21 cellular contexts compared by ENCODE assay signal in the genomic region with DNA sequence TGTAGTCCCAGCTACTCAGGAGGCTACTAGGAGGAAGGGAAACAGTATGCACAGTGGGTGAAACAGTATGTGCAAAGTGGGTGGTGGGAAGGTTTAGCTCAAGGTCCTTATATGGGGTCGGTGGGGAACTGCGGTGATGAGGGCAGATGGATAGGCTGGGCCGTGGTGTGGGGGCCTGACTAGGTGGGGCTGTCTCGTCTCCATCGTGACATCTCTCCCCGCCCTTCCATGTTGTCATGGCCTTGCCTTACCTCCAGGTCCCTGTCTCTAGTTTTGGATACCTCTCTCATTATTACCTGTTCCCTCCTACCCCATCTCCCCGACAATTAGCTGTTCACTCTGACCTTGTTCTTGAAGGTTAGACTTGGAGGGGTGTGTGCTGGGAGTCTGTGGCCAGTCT. TPM values are rescaled to one million over a fixed set of nuclear protein-coding genes. Genes with fewer than 3 reads are reported as not detected.
A peak's percentile ranks its signal among the peaks of the same experiment; 100 is the strongest.
DNase-seq lines count a peak whose midpoint lies in the region; ATAC-seq and TF ChIP-seq lines count a peak whose summit lies in the region.
"Had no signal": no experiment of that assay in that cellular context is flagged by ENCODE, and none has a peak within 500 bp of the region (broad histone marks: within the 10 kb centered on the region; RNA-seq: fewer than 3 reads in every experiment).

No MANE protein-coding gene starts in this region.

- no peak overlapping the region for H2AK5ac ChIP-seq in trophoblast cell (ENCODE audit: low read length)

- no peak for DNase-seq in activated naive CD4-positive, alpha-beta T cell treated with anti-CD3 and anti-CD28 coated beads, Interleukin-2, amount 50 U/mL, for 16 hours
- DNase-seq in CD14-positive monocyte (ENCODE audit: low spot score) (no peak), right atrium auricular region (ENCODE audit: low spot score) (no peak), spleen (peak; percentile 44), DMS53 (lab: John Stamatoyannopoulos, UW) (no peak), trophoblast cell (no peak)
- DNase-seq: AML-193, EL, GF-D8, GOT3, HCEC 1CT, NCI-H1105 treated with DMSO at 0.1 percent for 48 hours, NCI-H2081, NCI-H446, NCI-H526, Peyer's patch had no signal

- H3K23ac ChIP-seq in trophoblast cell (ENCODE audit: low read length): no peak overlapping the region

- no peak overlapping the region for H2BK120ac ChIP-seq in trophoblast cell (ENCODE audit: insufficient read depth, low read length, poor library complexity)

- ATAC-seq in GM21825 (IDR thresholded peaks at IDR 0.05; ENCODE audit: unreplicated experiment): no peak

- no peaks in the 10 kb centered on the region for H3K27me3 Mint-ChIP-seq in activated naive CD4-positive, alpha-beta T cell treated with anti-CD3 and anti-CD28 coated beads, Interleukin-2, amount 50 U/mL, for 24 hours
- H3K27me3 Mint-ChIP-seq in CD14-positive monocyte (ENCODE audit: low read depth in 3 of 3): peaks cover 17 to 34% (median 30%) of the 10 kb centered on the region in 3 donors
- H3K27me3 Mint-ChIP-seq: IgD-negative memory B cell had no signal

- H3K9ac ChIP-seq in trophoblast cell (ENCODE audit: low read length): no peak overlapping the region

- H3K27ac Mint-ChIP-seq in activated naive CD4-positive, alpha-beta T cell treated with anti-CD3 and anti-CD28 coated beads, Interleukin-2, amount 50 U/mL, for 24 hours: peak overlapping the region; percentile 46
- peak overlapping the region; percentile 95 to 98 (median 97) for H3K27ac Mint-ChIP-seq in CD14-positive monocyte

- no peaks in the 10 kb centered on the region for H3K27me3 ChIP-seq in right atrium auricular region
- peaks cover 0 to 8% (median 0%) of the 10 kb centered on the region in 7 donors for H3K27me3 ChIP-seq in spleen (replicated peaks in 1 of 7)
- H3K27me3 ChIP-seq in trophoblast cell (ENCODE audit: insufficient read depth, low read length): no peaks in the 10 kb centered on the region
- H3K27me3 ChIP-seq: Peyer's patch had no signal

- no peak overlapping the region for H2BK12ac ChIP-seq in trophoblast cell (ENCODE audit: low read length)

- H3K4me3 Mint-ChIP-seq in activated naive CD4-positive, alpha-beta T cell treated with anti-CD3 and anti-CD28 coated beads, Interleukin-2, amount 50 U/mL, for 24 hours: no peak overlapping the region
- H3K4me3 Mint-ChIP-seq in CD14-positive monocyte: no peak overlapping the region

- TF ChIP-seq CTCF in CD14-positive monocyte (IDR thresholded peaks at IDR 0.05): no peak
- no peak for TF ChIP-seq CTCF in right atrium auricular region (IDR thresholded peaks at IDR 0.05)
- no peak for TF ChIP-seq CTCF in spleen (IDR thresholded peaks at IDR 0.05 in 8 of 11, conservative IDR thresholded peaks at IDR 0.05 in 3 of 11)

- peaks cover 30% of the 10 kb centered on the region for H3K4me1 Mint-ChIP-seq in activated naive CD4-positive, alpha-beta T cell treated with anti-CD3 and anti-CD28 coated beads, Interleukin-2, amount 50 U/mL, for 24 hours
- peaks cover 57% of the 10 kb centered on the region for H3K4me1 Mint-ChIP-seq in CD14-positive monocyte

- H3K9me3 ChIP-seq in right atrium auricular region (no peaks in the 10 kb centered on the region), spleen (no peaks in the 10 kb centered on the region), trophoblast cell (ENCODE audit: insufficient read depth, low read depth, low read length) (peaks cover 2% of the 10 kb centered on the region)
- H3K9me3 ChIP-seq: Peyer's patch had no signal

- H3K4ac ChIP-seq in trophoblast cell (ENCODE audit: low read depth, low read length): no peak overlapping the region

- H2AFZ ChIP-seq in trophoblast cell (ENCODE audit: insufficient read depth, low read length, poor library complexity): no peak overlapping the region

- H3K79me2 ChIP-seq in trophoblast cell (ENCODE audit: control insufficient read depth, insufficient read depth, low read length, poor library complexity): peaks cover 4% of the 10 kb centered on the region

- no peak overlapping the region for H3K14ac ChIP-seq in trophoblast cell (ENCODE audit: low read length)

- H3K4me3 ChIP-seq in right atrium auricular region (no peak overlapping the region), spleen (no peak overlapping the region), trophoblast cell (ENCODE audit: low read depth, low read length) (no peak overlapping the region)
- H3K4me3 ChIP-seq: Peyer's patch had no signal

- H3K4me1 ChIP-seq in right atrium auricular region: peaks cover 0 to 86% of the 10 kb centered on the region in 2 donors
- H3K4me1 ChIP-seq in spleen: peaks cover 34 to 100% (median 64%) of the 10 kb centered on the region in 6 donors
- H3K4me1 ChIP-seq in trophoblast cell (ENCODE audit: control insufficient read depth in 1 of 2, insufficient read depth in 2 of 2, low read length in 2 of 2): peaks cover 14 to 23% of the 10 kb centered on the region in 2 experiments

- H3K36me3 Mint-ChIP-seq in activated naive CD4-positive, alpha-beta T cell treated with anti-CD3 and anti-CD28 coated beads, Interleukin-2, amount 50 U/mL, for 24 hours: no peaks in the 10 kb centered on the region
- H3K36me3 Mint-ChIP-seq in CD14-positive monocyte: peaks cover 13 to 23% of the 10 kb centered on the region in 2 donors

- no peaks in the 10 kb centered on the region for H3K9me3 Mint-ChIP-seq in activated naive CD4-positive, alpha-beta T cell treated with anti-CD3 and anti-CD28 coated beads, Interleukin-2, amount 50 U/mL, for 24 hours
- peaks cover 0 to 9% (median 3%) of the 10 kb centered on the region in 7 donors for H3K9me3 Mint-ChIP-seq in CD14-positive monocyte
- H3K9me3 Mint-ChIP-seq: IgD-negative memory B cell had no signal

- H2BK5ac ChIP-seq in trophoblast cell (ENCODE audit: low read depth, low read length, poor library complexity): no peak overlapping the region

- H4K91ac ChIP-seq in trophoblast cell (ENCODE audit: low read depth, low read length): no peak overlapping the region

- intact Hi-C loops in CD14-positive monocyte (cut with micrococcal nuclease) (no loop called here), spleen (cut with DNase I; ENCODE audit: low total_unique reads) (no loop called here)

- no peak for TF ChIP-seq POLR2A in spleen (IDR thresholded peaks at IDR 0.05)

- no peak overlapping the region for H3K4me2 ChIP-seq in trophoblast cell (ENCODE audit: low read length)

- WGBS in spleen, 5 donors: 79 to 92% (median 86%) methylated on average over 7 of the region's 7 CpGs
- WGBS in trophoblast cell (ENCODE audit: extremely low coverage, insufficient coverage, insufficient read length): no CpG with 5 or more reads among the region's 7 CpGs

- H4K12ac ChIP-seq in trophoblast cell (ENCODE audit: low read depth, low read length): no peak overlapping the region

- H3K79me1 ChIP-seq in trophoblast cell (ENCODE audit: low read length): peaks cover 6% of the 10 kb centered on the region

- H3K18ac ChIP-seq in trophoblast cell (ENCODE audit: low read length): no peak overlapping the region

- H3K36me3 ChIP-seq in right atrium auricular region: no peaks in the 10 kb centered on the region
- no peaks in the 10 kb centered on the region for H3K36me3 ChIP-seq in spleen
- H3K36me3 ChIP-seq in trophoblast cell (ENCODE audit: control insufficient read depth in 1 of 2, insufficient read depth in 2 of 2, low read length in 2 of 2): peaks cover 6 to 14% of the 10 kb centered on the region in 2 experiments
- H3K36me3 ChIP-seq: Peyer's patch had no signal

- H3K27ac ChIP-seq in right atrium auricular region: peak overlapping the region; percentile 94 to 99
- peak overlapping the region in 4 of 8 donors; percentile 84 to 94 (median 86) for H3K27ac ChIP-seq in spleen
- no peak overlapping the region for H3K27ac ChIP-seq in trophoblast cell (ENCODE audit: low read depth, low read length)
- H3K27ac ChIP-seq: 22Rv1 had no signal

- no peak overlapping the region for H4K8ac ChIP-seq in trophoblast cell (ENCODE audit: low read depth, low read length)

RNA-seq across cellular contexts. Expression of gene NR4A1, which starts 4.4 kb away (rescaled TPM):
- polyA plus RNA-seq in CD14-positive monocyte (10 to 100 TPM; 10.1 to 41.4 TPM), spleen (10 to 100 TPM; 11.8 to 43.5 (median 13.7) TPM)
- total RNA-seq in right atrium auricular region (100 to 1,000 TPM; 150 to 238 TPM), spleen (100 to 1,000 TPM in 1 of 7 donors, 10 to 100 TPM in 6; 12.0 to 113 (median 58.4) TPM)
- 65.4 and 69.2 TPM in 2 replicates for polyA plus RNA-seq in trophoblast cell (2013)

RNA-seq across cellular contexts. Expression of gene ATG101, which starts 22.9 kb away (rescaled TPM):
- polyA plus RNA-seq in CD14-positive monocyte: 10 to 100 TPM; 20.5 to 26.4 TPM
- total RNA-seq in right atrium auricular region: 10 to 100 TPM; 26.8 to 36.9 TPM
- total RNA-seq in spleen: 10 to 100 TPM; 23.5 to 40.1 (median 32.3) TPM
- 10 to 100 TPM; 32.0 to 81.1 (median 35.3) TPM for polyA plus RNA-seq in spleen
- 42.6 and 44.2 TPM in 2 replicates for polyA plus RNA-seq in trophoblast cell (2013)

RNA-seq across cellular contexts. Expression of gene SMIM41, which starts 32.6 kb away (rescaled TPM):
- polyA plus RNA-seq in CD14-positive monocyte (not detected), spleen (1 to 10 TPM in 2 of 3 donors, under 1 TPM in 1; 0.85 to 1.7 (median 1.1) TPM)
- total RNA-seq in right atrium auricular region (1 to 10 TPM in 1 of 2 donors, under 1 TPM in 1; 0.44 to 3.2 TPM), spleen (1 to 10 TPM in 6 of 7 donors, under 1 TPM in 1; 0.64 to 8.1 (median 4.9) TPM)
- polyA plus RNA-seq in trophoblast cell (2013): not detected in 2 replicates
- total RNA-seq: OCI-LY7 had no signal
- polyA plus RNA-seq: IgD-negative memory B cell had no signal

RNA-seq across cellular contexts. Expression of gene TAMALIN, which starts 40.1 kb away (rescaled TPM):
- polyA plus RNA-seq in CD14-positive monocyte (1 to 10 TPM in 1 of 2 donors, under 1 TPM in 1; 0.63 to 1.6 TPM), spleen (10 to 100 TPM; 25.5 to 38.2 (median 35.2) TPM)
- total RNA-seq in right atrium auricular region (10 to 100 TPM; 17.6 to 23.2 TPM), spleen (100 to 1,000 TPM in 1 of 7 donors, 10 to 100 TPM in 6; 31.7 to 141 (median 69.5) TPM)
- 2.2 and 2.6 TPM in 2 replicates for polyA plus RNA-seq in trophoblast cell (2013)
